Comparison of ENCODE assay signal across 1 cellular context in genomic region chr16:66918803-66919568, GRCh38.
TF ChIP-seq lines count a peak whose summit lies in the region.

Gene CDH16, minus strand, starts transcription at chr16:66918885. Its CDS starts 820 bp downstream, at chr16:66918065.

TF ChIP-seq in HepG2, 621 proteins besides CTCF, POLR2A, EP300 and RAD21 (continues in another document):
- TF ChIP-seq ZNF576 (CRISPR knock-in tag; IDR thresholded peaks at IDR 0.05) (no peak), ZNF367 (CRISPR knock-in tag; IDR thresholded peaks at IDR 0.05; ENCODE audit: borderline replicate concordance) (no peak), FOSL1 (CRISPR knock-in tag; IDR thresholded peaks at IDR 0.05; ENCODE audit: borderline replicate concordance) (no peak), ZNF414 (CRISPR knock-in tag; IDR thresholded peaks at IDR 0.05) (peak; percentile 72; the same call in 1 of the 2 replicates), ARHGAP35 (CRISPR knock-in tag; IDR thresholded peaks at IDR 0.05; ENCODE audit: borderline replicate concordance) (no peak), ZNF597 (CRISPR knock-in tag; IDR thresholded peaks at IDR 0.05) (no peak), ZBTB8A (CRISPR knock-in tag; IDR thresholded peaks at IDR 0.05; ENCODE audit: borderline replicate concordance, low read depth) (no peak), ZZZ3 (CRISPR knock-in tag; IDR thresholded peaks at IDR 0.05; ENCODE audit: borderline replicate concordance) (no peak), BORCS8-MEF2B (CRISPR knock-in tag; IDR thresholded peaks at IDR 0.05) (no peak; the same call in 1 of the 2 replicates), MAFF (IDR thresholded peaks at IDR 0.05; ENCODE audit: low read depth, low read length) (no peak), FOSL2 (CRISPR knock-in tag; IDR thresholded peaks at IDR 0.05) (no peak), SMYD3 (CRISPR knock-in tag; IDR thresholded peaks at IDR 0.05) (no peak), NFYC (CRISPR knock-in tag; IDR thresholded peaks at IDR 0.05) (no peak), NONO (IDR thresholded peaks at IDR 0.05) (no peak), NONO (CRISPR knock-in tag; conservative IDR thresholded peaks at IDR 0.05) (no peak), ZNF335 (CRISPR knock-in tag; IDR thresholded peaks at IDR 0.05) (no peak), ELF1 (CRISPR knock-in tag; IDR thresholded peaks at IDR 0.05) (no peak), HNF1A (IDR thresholded peaks at IDR 0.05; ENCODE audit: low read depth) (peak; percentile 85), HNF1A (CRISPR knock-in tag; IDR thresholded peaks at IDR 0.05; ENCODE audit: borderline replicate concordance) (peak; percentile 84; the same call in 1 of the 2 replicates), HNRNPL (IDR thresholded peaks at IDR 0.05; ENCODE audit: low read depth, low read length) (0 out of 2 replicates have a peak, but pooled peaks have one; percentile 31), ZXDC (CRISPR knock-in tag; IDR thresholded peaks at IDR 0.05) (no peak), TAF1 (CRISPR knock-in tag; IDR thresholded peaks at IDR 0.05) (peak; percentile 36; the same call in 1 of the 2 replicates), ZNF556 (CRISPR knock-in tag; IDR thresholded peaks at IDR 0.05; ENCODE audit: borderline replicate concordance) (no peak), HNF1B (CRISPR knock-in tag; IDR thresholded peaks at IDR 0.05) (0 out of 2 replicates have a peak, but pooled peaks have one; percentile 18), ZNF891 (CRISPR knock-in tag; IDR thresholded peaks at IDR 0.05) (no peak), ZNF816 (CRISPR knock-in tag; IDR thresholded peaks at IDR 0.05; ENCODE audit: borderline replicate concordance) (no peak), ZBTB1 (CRISPR knock-in tag; IDR thresholded peaks at IDR 0.05; ENCODE audit: borderline replicate concordance) (no peak), PITX1 (CRISPR knock-in tag; IDR thresholded peaks at IDR 0.05) (peak; percentile 53; the same call in 1 of the 2 replicates), YEATS4 (CRISPR knock-in tag; IDR thresholded peaks at IDR 0.05; ENCODE audit: borderline replicate concordance) (no peak), ZNF33B (CRISPR knock-in tag; IDR thresholded peaks at IDR 0.05) (no peak), ARNT2 (CRISPR knock-in tag; IDR thresholded peaks at IDR 0.05; ENCODE audit: low read depth) (no peak), REXO4 (CRISPR knock-in tag; IDR thresholded peaks at IDR 0.05; ENCODE audit: borderline replicate concordance) (no peak), DZIP1 (CRISPR knock-in tag; IDR thresholded peaks at IDR 0.05) (no peak), ZMAT3 (CRISPR knock-in tag; conservative IDR thresholded peaks at IDR 0.05) (no peak), ZNF430 (CRISPR knock-in tag; IDR thresholded peaks at IDR 0.05) (no peak), ARID4A (CRISPR knock-in tag; IDR thresholded peaks at IDR 0.05; ENCODE audit: borderline replicate concordance) (peak; percentile 40; the same call in 1 of the 2 replicates), PRDM10 (CRISPR knock-in tag; IDR thresholded peaks at IDR 0.05; ENCODE audit: low read depth) (no peak), FOXA3 (CRISPR knock-in tag; IDR thresholded peaks at IDR 0.05) (0 out of 2 replicates have a peak, but pooled peaks have one; percentile 11)
